In the genomic region with DNA sequence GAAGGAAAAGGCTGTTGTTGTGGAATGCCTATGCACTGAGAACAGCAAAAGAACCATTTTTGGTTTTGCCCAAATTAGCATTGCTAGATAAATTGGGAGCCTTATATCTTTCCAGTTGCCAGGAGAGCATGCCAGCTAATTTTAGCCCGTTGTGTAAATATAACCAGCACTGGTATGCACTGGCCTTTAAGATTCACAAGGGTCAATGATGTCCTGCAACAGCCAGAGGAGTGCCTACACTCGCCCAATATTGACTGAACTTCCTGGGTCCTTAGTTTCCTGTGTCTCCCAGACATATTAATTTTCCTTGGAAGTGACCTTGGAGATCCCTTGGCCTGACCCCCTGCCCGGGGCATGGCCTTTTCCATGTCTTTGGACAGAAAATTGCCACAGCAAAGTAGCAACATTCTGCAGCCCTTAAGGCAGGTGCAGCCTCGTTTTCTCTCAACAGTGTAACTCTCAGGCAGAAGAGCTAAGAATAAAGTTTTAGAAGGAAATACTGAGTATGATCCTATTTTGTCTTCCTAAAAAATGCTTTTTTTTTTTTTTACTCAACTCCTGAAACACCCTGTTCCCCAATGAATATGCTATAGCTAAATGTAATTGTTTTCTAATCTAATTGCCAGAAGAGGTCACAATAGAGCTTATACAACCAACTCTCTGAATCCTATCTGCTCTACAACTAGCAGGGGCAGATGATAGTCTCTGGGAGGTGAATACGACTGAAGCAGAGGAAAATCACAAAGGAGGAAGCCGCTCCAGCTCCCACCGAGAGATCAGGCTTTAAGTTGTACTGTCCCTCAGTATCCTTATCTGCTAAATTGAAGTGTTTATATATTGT, we compare ENCODE assay signal across 9 cellular contexts.
DNase-seq lines count a peak whose midpoint lies in the region; ATAC-seq and TF ChIP-seq lines count a peak whose summit lies in the region.
"Had no signal": no experiment of that assay in that cellular context is flagged by ENCODE, and none has a peak within 500 bp of the region (broad histone marks: within the 10 kb centered on the region; RNA-seq: fewer than 3 reads in every experiment).

No MANE protein-coding gene starts in this region.

- H3K27ac ChIP-seq in OCI-LY7 (ENCODE audit: low read depth, low read length, poor library complexity, severe bottlenecking) = no peak overlapping the region
- peak overlapping the region; percentile 2 for H3K27ac ChIP-seq in skeletal muscle tissue (ENCODE audit: low read depth, low read length)
- no peak overlapping the region for H3K27ac ChIP-seq in colonic mucosa

- H3K4me2 ChIP-seq in OCI-LY7 (ENCODE audit: low read length) = no peak overlapping the region

- H3K9ac ChIP-seq in skeletal muscle tissue (ENCODE audit: low read depth in 1 of 3, low read length in 3 of 3) (peak overlapping the region in 1 of 3 donors; percentile 46), colonic mucosa (ENCODE audit: low read depth in 2 of 2, low read length in 2 of 2) (no peak overlapping the region)

- TF ChIP-seq CTCF in OCI-LY7 (conservative IDR thresholded peaks at IDR 0.05; ENCODE audit: low read length) = peak; percentile 65
- TF ChIP-seq CTCF in colonic mucosa (IDR thresholded peaks at IDR 0.05) = no peak

- H3K79me2 ChIP-seq in OCI-LY7 (ENCODE audit: insufficient read depth, low read depth, low read length) = no peaks in the 10 kb centered on the region

- no peaks in the 10 kb centered on the region for H3K36me3 ChIP-seq in OCI-LY7 (ENCODE audit: insufficient read depth, low read length)
- no peaks in the 10 kb centered on the region for H3K36me3 ChIP-seq in skeletal muscle tissue (ENCODE audit: control insufficient read depth in 3 of 3, insufficient read depth in 3 of 3, low read length in 3 of 3)
- H3K36me3 ChIP-seq in colonic mucosa = no peaks in the 10 kb centered on the region

- H3K9me2 ChIP-seq in OCI-LY7 (ENCODE audit: insufficient read depth, low read length) = no peaks in the 10 kb centered on the region

- no peak overlapping the region for H3K4me3 ChIP-seq in OCI-LY7 (ENCODE audit: low read depth, low read length, poor library complexity, severe bottlenecking)
- no peak overlapping the region for H3K4me3 ChIP-seq in skeletal muscle tissue (ENCODE audit: low read length in 3 of 3)
- no peak overlapping the region for H3K4me3 ChIP-seq in colonic mucosa

- H4K20me1 ChIP-seq in OCI-LY7 (ENCODE audit: insufficient read depth, low read length) = no peaks in the 10 kb centered on the region

- no TSS peak for BruUV-seq in OCI-LY7 (replicated peaks; lab: Mats Ljungman, UMichigan)

- POLR2A ChIA-PET in OCI-LY7 (lab: Charles Lee) = interaction anchor here (0.5 to 1.2 kb wide), 4 partner anchors 103 to 1010 kb away, joined by 3 to 9 read pairs (median 3); no protein-coding TSS in a partner anchor

- H3K27me3 ChIP-seq in skeletal muscle tissue (ENCODE audit: control insufficient read depth in 3 of 3, insufficient read depth in 3 of 3, low read length in 3 of 3) (no peaks in the 10 kb centered on the region), colonic mucosa (no peaks in the 10 kb centered on the region)

- intact Hi-C loops in OCI-LY7 (cut with micrococcal nuclease; ENCODE audit: unreplicated experiment) (loop anchor here (1.0 kb wide), 1 partner anchor 163 kb away; no protein-coding TSS in a partner anchor), colonic mucosa (cut with DNase I) (no loop called here)

- DNase-seq in DMS 273 (lab: John Stamatoyannopoulos, UW; ENCODE audit: unreplicated experiment) = peak; percentile 24
- no peak for DNase-seq in DMS 273 treated with DMSO at 0.1 percent for 48 hours (lab: John Stamatoyannopoulos, UW)
- DNase-seq in OCI-LY7 (ENCODE audit: low spot score) = peak; percentile 37
- DNase-seq in fibroblast of peridontal ligament (ENCODE audit: extremely low read depth) = peak; percentile 33
- no peak for DNase-seq in NCI-H524 treated with DMSO at 0.1 percent for 48 hours (lab: John Stamatoyannopoulos, UW)
- DNase-seq in colonic mucosa = no peak
- DNase-seq: 8988T had no signal

- H3K4me1 ChIP-seq in OCI-LY7 (ENCODE audit: insufficient read depth, low read length, poor library complexity, severe bottlenecking) (no peaks in the 10 kb centered on the region), skeletal muscle tissue (ENCODE audit: control insufficient read depth in 3 of 3, insufficient read depth in 3 of 3, low read length in 3 of 3) (peaks cover 6 to 16% (median 15%) of the 10 kb centered on the region in 3 donors), colonic mucosa (no peaks in the 10 kb centered on the region)

- CTCF ChIA-PET in OCI-LY7 (lab: Charles Lee; ENCODE audit: unreplicated experiment) = interaction anchor here (0.6 to 1.1 kb wide), 2 partner anchors 28 to 161 kb away, joined by 3 to 4 read pairs; no protein-coding TSS in a partner anchor

- no peaks in the 10 kb centered on the region for H3K9me3 ChIP-seq in OCI-LY7 (ENCODE audit: low read length)
- H3K9me3 ChIP-seq in skeletal muscle tissue (ENCODE audit: control insufficient read depth in 3 of 3, low read length in 3 of 3) = no peaks in the 10 kb centered on the region
- no peaks in the 10 kb centered on the region for H3K9me3 ChIP-seq in colonic mucosa

- H2AFZ ChIP-seq in OCI-LY7 (ENCODE audit: low read length) = no peak overlapping the region

- no peak for ATAC-seq in GM21381 (IDR thresholded peaks at IDR 0.05; ENCODE audit: unreplicated experiment)

Comparison
In these comparisons a context has a peak if more than half of its experiments do, and no peak if none do; other contexts are left out.
1. DNase-seq: peak in DMS 273 (single experiment), OCI-LY7 (single experiment) and fibroblast of peridontal ligament (single experiment); none in DMS 273 treated with DMSO at 0.1 percent for 48 hours (single experiment), NCI-H524 treated with DMSO at 0.1 percent for 48 hours (single experiment) and colonic mucosa (single experiment).